ENCODE assay signal across 25 cellular contexts in the genomic region with DNA sequence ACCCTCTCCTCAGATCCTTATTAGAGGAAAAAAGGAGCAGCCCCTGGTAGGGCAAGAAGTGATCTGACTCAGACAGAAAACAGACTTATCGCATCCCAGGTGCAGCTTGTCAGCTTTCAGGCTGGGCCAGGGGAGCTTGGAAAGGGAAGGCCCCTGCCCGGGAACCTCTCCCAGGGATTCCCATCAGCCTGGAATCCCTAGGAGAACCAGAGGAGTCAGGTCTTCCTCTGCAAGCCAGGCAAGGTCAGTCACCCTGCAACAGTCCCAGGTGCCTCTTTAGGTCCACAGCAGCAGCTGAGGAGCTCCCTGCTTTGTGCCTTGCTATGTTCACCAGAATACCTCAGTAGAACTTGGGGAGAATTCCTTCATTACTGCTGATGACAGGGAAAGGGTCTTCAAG. TPM values are rescaled to one million over a fixed set of nuclear protein-coding genes. Genes with fewer than 3 reads are reported as not detected.
DNase-seq lines count a peak whose midpoint lies in the region; ATAC-seq and TF ChIP-seq lines count a peak whose summit lies in the region.
"Had no signal": no experiment of that assay in that cellular context is flagged by ENCODE, and none has a peak within 500 bp of the region (broad histone marks: within the 10 kb centered on the region; RNA-seq: fewer than 3 reads in every experiment).

No MANE protein-coding gene starts in this region.

- TF ChIP-seq CTCF in GM10248 (IDR thresholded peaks at IDR 0.05; ENCODE audit: control extremely low read depth, extremely low read depth, low read depth, missing control alignments) (no peak), osteocyte (IDR thresholded peaks at IDR 0.05) (no peak)

- CTCF ChIA-PET in GM10248 (lab: Yijun Ruan, JAX): no interaction called here

- H3K36me3 Mint-ChIP-seq in osteocyte (ENCODE audit: unreplicated experiment): no peaks in the 10 kb centered on the region
- H3K36me3 Mint-ChIP-seq in activated T-helper 17 cell treated with anti-CD3 and anti-CD28 coated beads, Interleukin-2, amount 50 U/mL, for 72 hours (ENCODE audit: low read depth): no peaks in the 10 kb centered on the region
- H3K36me3 Mint-ChIP-seq: CD14-positive monocyte; CD4-positive, alpha-beta memory T cell; CD4-positive, CD25-positive, alpha-beta regulatory T cell; CD8-positive, alpha-beta memory T cell had no signal

- H3K36me3 ChIP-seq in H7 (replicated peaks; ENCODE audit: control insufficient read depth, insufficient read depth, low read length): no peaks in the 10 kb centered on the region
- H3K36me3 ChIP-seq: BE2C, BLaER1 had no signal

- no peak overlapping the region for H3K27ac Mint-ChIP-seq in osteocyte (ENCODE audit: unreplicated experiment)
- no peak overlapping the region for H3K27ac Mint-ChIP-seq in activated T-helper 17 cell treated with anti-CD3 and anti-CD28 coated beads, Interleukin-2, amount 50 U/mL, for 72 hours
- H3K27ac Mint-ChIP-seq: CD14-positive monocyte; CD4-positive, alpha-beta memory T cell; CD4-positive, CD25-positive, alpha-beta regulatory T cell; CD8-positive, alpha-beta memory T cell had no signal

- H3K4me1 Mint-ChIP-seq in osteocyte (ENCODE audit: unreplicated experiment): no peaks in the 10 kb centered on the region
- no peaks in the 10 kb centered on the region for H3K4me1 Mint-ChIP-seq in activated T-helper 17 cell treated with anti-CD3 and anti-CD28 coated beads, Interleukin-2, amount 50 U/mL, for 72 hours
- H3K4me1 Mint-ChIP-seq: CD14-positive monocyte; CD4-positive, alpha-beta memory T cell; CD4-positive, CD25-positive, alpha-beta regulatory T cell; CD8-positive, alpha-beta memory T cell had no signal

- H3K4me3 ChIP-seq in H7 (ENCODE audit: insufficient read depth, low read depth, low read length): no peak overlapping the region
- H3K4me3 ChIP-seq: BLaER1, GM12878 had no signal

- peaks cover 13% of the 10 kb centered on the region for H3K9me3 Mint-ChIP-seq in osteocyte (ENCODE audit: unreplicated experiment)
- no peaks in the 10 kb centered on the region for H3K9me3 Mint-ChIP-seq in activated T-helper 17 cell treated with anti-CD3 and anti-CD28 coated beads, Interleukin-2, amount 50 U/mL, for 72 hours
- H3K9me3 Mint-ChIP-seq: CD4-positive, alpha-beta memory T cell; CD8-positive, alpha-beta memory T cell had no signal

- POLR2A ChIA-PET in GM10248 (lab: Yijun Ruan, JAX): no interaction called here

- H3K27me3 ChIP-seq in H7 (ENCODE audit: control insufficient read depth, insufficient read depth, low read length): no peaks in the 10 kb centered on the region; the same call in 1 of the 2 replicates
- H3K27me3 ChIP-seq: BE2C, BLaER1 had no signal

- peaks cover 7% of the 10 kb centered on the region for H3K27me3 Mint-ChIP-seq in osteocyte (ENCODE audit: unreplicated experiment)
- peaks cover 40% of the 10 kb centered on the region for H3K27me3 Mint-ChIP-seq in activated T-helper 17 cell treated with anti-CD3 and anti-CD28 coated beads, Interleukin-2, amount 50 U/mL, for 72 hours

- no peak for ATAC-seq in activated T-helper 17 cell treated with anti-CD3 and anti-CD28 coated beads, Interleukin-2, amount 50 U/mL, for 72 hours (replicated peaks)
- ATAC-seq: GM12878 had no signal

- DNase-seq in GM10248 (ENCODE audit: extremely low spot score) (peak; percentile 1), H7 (peak; percentile 1), mesenteric fat pad (ENCODE audit: low spot score) (peak; percentile 53), osteocyte (ENCODE audit: extremely low spot score, unreplicated experiment) (peak; percentile 80), DMS79 (lab: John Stamatoyannopoulos, UW) (no peak), foreskin melanocyte (no peak), NCI-H774 (lab: John Stamatoyannopoulos, UW) (no peak)
- DNase-seq: 8988T; ACHN; BE2C; C1 segment of cervical spinal cord; CD4-positive, alpha-beta memory T cell; CD4-positive, CD25-positive, alpha-beta regulatory T cell; CD8-positive, alpha-beta memory T cell; COR-L47; DMS 273 treated with DMSO at 0.1 percent for 48 hours; DMS153; DMS53; DMS79 treated with DMSO at 0.1 percent for 48 hours; GF-D8 had no signal

- no peak overlapping the region for H3K4me3 Mint-ChIP-seq in osteocyte (ENCODE audit: unreplicated experiment)
- no peak overlapping the region for H3K4me3 Mint-ChIP-seq in activated T-helper 17 cell treated with anti-CD3 and anti-CD28 coated beads, Interleukin-2, amount 50 U/mL, for 72 hours
- H3K4me3 Mint-ChIP-seq: CD14-positive monocyte; CD4-positive, alpha-beta memory T cell; CD4-positive, CD25-positive, alpha-beta regulatory T cell; CD8-positive, alpha-beta memory T cell had no signal

RNA-seq across cellular contexts. Expression of a gene that starts 2.9 kb away (rescaled TPM):
- total RNA-seq in H7 (2014; rRNA removed; shearing (Covaris generic)): not detected in 2 replicates
- total RNA-seq in mesenteric fat pad: not detected
- total RNA-seq in osteocyte: not detected in 2 replicates
- not detected for total RNA-seq in activated T-helper 17 cell treated with anti-CD3 and anti-CD28 coated beads, Interleukin-2, amount 50 U/mL, for 72 hours
- total RNA-seq: A673; CD4-positive, alpha-beta memory T cell; CD4-positive, CD25-positive, alpha-beta regulatory T cell; CD8-positive, alpha-beta memory T cell; GM12878 had no signal

RNA-seq across cellular contexts. Expression of a gene that starts 20.6 kb away (rescaled TPM):
- not detected in 2 replicates for total RNA-seq in H7 (2014; rRNA removed; shearing (Covaris generic))
- total RNA-seq in mesenteric fat pad (not detected), osteocyte (not detected in 2 replicates)
- not detected for total RNA-seq in activated T-helper 17 cell treated with anti-CD3 and anti-CD28 coated beads, Interleukin-2, amount 50 U/mL, for 72 hours
- total RNA-seq: A673; CD4-positive, alpha-beta memory T cell; CD4-positive, CD25-positive, alpha-beta regulatory T cell; CD8-positive, alpha-beta memory T cell; GM12878 had no signal

RNA-seq across cellular contexts. Expression of a gene that starts 24.6 kb away (rescaled TPM):
- not detected in 2 replicates for total RNA-seq in H7 (2014; rRNA removed; shearing (Covaris generic))
- total RNA-seq in mesenteric fat pad: not detected
- not detected in 2 replicates for total RNA-seq in osteocyte
- not detected for total RNA-seq in activated T-helper 17 cell treated with anti-CD3 and anti-CD28 coated beads, Interleukin-2, amount 50 U/mL, for 72 hours
- total RNA-seq: A673; CD4-positive, alpha-beta memory T cell; CD4-positive, CD25-positive, alpha-beta regulatory T cell; CD8-positive, alpha-beta memory T cell; GM12878 had no signal

RNA-seq across cellular contexts. Expression of a gene that starts 54.7 kb away (rescaled TPM):
- total RNA-seq in H7 (2014; rRNA removed; shearing (Covaris generic)): 0.22 and 0.28 TPM in 2 replicates
- total RNA-seq in mesenteric fat pad (0.19 TPM), osteocyte (not detected in 2 replicates)
- not detected for total RNA-seq in activated T-helper 17 cell treated with anti-CD3 and anti-CD28 coated beads, Interleukin-2, amount 50 U/mL, for 72 hours
- total RNA-seq: A673; CD4-positive, alpha-beta memory T cell; CD4-positive, CD25-positive, alpha-beta regulatory T cell; CD8-positive, alpha-beta memory T cell; GM12878 had no signal

Comparison
In these comparisons a context has a peak if more than half of its experiments do, and no peak if none do; other contexts are left out.
1. DNase-seq: peak in GM10248 (single experiment), H7 (single experiment), mesenteric fat pad (single experiment) and osteocyte (single experiment); none in DMS79 (single experiment), foreskin melanocyte (single experiment) and NCI-H774 (single experiment).